Comparison of ENCODE assay signal across 11 cellular contexts in genomic region chr16:16208461-16208860, GRCh38. TPM values are rescaled to one million over a fixed set of nuclear protein-coding genes. Genes with fewer than 3 reads are reported as not detected.
"Had no signal": no experiment of that assay in that cellular context is flagged by ENCODE, and none has a peak within 500 bp of the region (broad histone marks: within the 10 kb centered on the region; RNA-seq: fewer than 3 reads in every experiment).

No MANE protein-coding gene starts in this region.

RNA-seq across cellular contexts. Expression of gene ABCC6, which starts 14.8 kb away (rescaled TPM):
- total RNA-seq: activated B cell treated with CpG ODN at 0.5 μM for 24 hours; activated CD4-positive, alpha-beta memory T cell treated with anti-CD3 and anti-CD28 coated beads for 36 hours; activated CD4-positive, alpha-beta T cell treated with anti-CD3 and anti-CD28 coated beads, Interleukin-2, amount 10 ng/mL, durations not matched to agents 24 days and 14 days; activated CD8-positive, alpha-beta memory T cell treated with anti-CD3 and anti-CD28 coated beads for 36 hours; activated CD8-positive, alpha-beta T cell treated with anti-CD3 and anti-CD28 coated beads for 36 hours; activated naive CD4-positive, alpha-beta T cell treated with anti-CD3 and anti-CD28 coated beads for 36 hours; activated naive CD4-positive, alpha-beta T cell treated with anti-CD3 and anti-CD28 coated beads, Interleukin-2, amount 50 U/mL, for 72 hours; activated naive CD8-positive, alpha-beta T cell treated with anti-CD3 and anti-CD28 coated beads for 36 hours; activated T-cell treated with anti-CD3 and anti-CD28 coated beads, Interleukin-2, amount 50 U/mL, for 4 hours; activated T-cell treated with anti-CD3 and anti-CD28 coated beads, Interleukin-2, amount 50 U/mL, for 72 hours; activated T-helper 1 cell treated with anti-CD3 and anti-CD28 coated beads, Interleukin-12 subunit alpha, Interleukin-12 subunit beta, Interleukin-2, Interleukin-4 antibody, amounts not matched to agents 30 ng/mL and 10 ng/mL and 1 ng/mL, durations not matched to agents 14 hours and 24 hours and 36 hours had no signal
